ENCODE assay signal across 12 cellular contexts in genomic region chr17:74773871-74774286, GRCh38. TPM values are rescaled to one million over a fixed set of nuclear protein-coding genes. Genes with fewer than 3 reads are reported as not detected.
DNase-seq lines count a peak whose midpoint lies in the region; ATAC-seq and TF ChIP-seq lines count a peak whose summit lies in the region.
"Had no signal": no experiment of that assay in that cellular context is flagged by ENCODE, and none has a peak within 500 bp of the region (broad histone marks: within the 10 kb centered on the region; RNA-seq: fewer than 3 reads in every experiment).

No MANE protein-coding gene starts in this region.

- intact Hi-C loops in activated B cell treated with CpG ODN at 0.5 μM for 24 hours (cut with micrococcal nuclease): no loop called here

- CTCF ChIA-PET in activated CD4-positive, alpha-beta T cell treated with anti-CD3 and anti-CD28 coated beads, Interleukin-2, amount 10 ng/mL, durations not matched to agents 7 days and 5 days (lab: Charles Lee): interaction anchor here (0.8 to 5.4 kb wide), 7 partner anchors 15 to 158 kb away, joined by 3 to 34 read pairs (median 4); partner anchors contain the start of gene RAB37
- CTCF ChIA-PET in activated B cell treated with CpG ODN at 0.5 μM for 24 hours (lab: Charles Lee): interaction anchor here (1.2 to 2.2 kb wide), 3 partner anchors 28 to 116 kb away, joined by 3 to 7 read pairs (median 7); no protein-coding TSS in a partner anchor

- H3K27ac Mint-ChIP-seq in activated CD4-positive, alpha-beta T cell treated with anti-CD3 and anti-CD28 coated beads, Interleukin-2, amount 10 ng/mL, durations not matched to agents 7 days and 5 days: peak overlapping the region; percentile 48
- H3K27ac Mint-ChIP-seq in activated B cell treated with CpG ODN at 0.5 μM for 24 hours: no peak overlapping the region
- no peak overlapping the region for H3K27ac Mint-ChIP-seq in stimulated activated memory B cell treated with anti-CD40 and anti-IgM and Interleukin-4, amounts not matched to agents 10 μg/mL and 1 μg/mL and 100 μg/mL, for 72 hours

- H3K9ac ChIP-seq in skeletal muscle satellite cell (ENCODE audit: low read depth, low read length): peak overlapping the region; percentile 2

- peaks cover 32% of the 10 kb centered on the region for H3K4me1 ChIP-seq in skeletal muscle satellite cell (ENCODE audit: control insufficient read depth, insufficient read depth, low read length)

- H3K36me3 Mint-ChIP-seq in activated CD4-positive, alpha-beta T cell treated with anti-CD3 and anti-CD28 coated beads, Interleukin-2, amount 10 ng/mL, durations not matched to agents 7 days and 5 days (ENCODE audit: low read depth): peaks cover 51% of the 10 kb centered on the region
- H3K36me3 Mint-ChIP-seq in activated B cell treated with CpG ODN at 0.5 μM for 24 hours (ENCODE audit: low read depth): peaks cover 55% of the 10 kb centered on the region
- H3K36me3 Mint-ChIP-seq in stimulated activated memory B cell treated with anti-CD40 and anti-IgM and Interleukin-4, amounts not matched to agents 10 μg/mL and 1 μg/mL and 100 μg/mL, for 72 hours: peaks cover 43% of the 10 kb centered on the region

- peaks cover 49% of the 10 kb centered on the region for H3K36me3 ChIP-seq in skeletal muscle satellite cell (ENCODE audit: insufficient read depth, low read length)

- H3K4me1 Mint-ChIP-seq in activated CD4-positive, alpha-beta T cell treated with anti-CD3 and anti-CD28 coated beads, Interleukin-2, amount 10 ng/mL, durations not matched to agents 7 days and 5 days: peaks cover 62% of the 10 kb centered on the region
- H3K4me1 Mint-ChIP-seq in activated B cell treated with CpG ODN at 0.5 μM for 24 hours: peaks cover 42% of the 10 kb centered on the region
- H3K4me1 Mint-ChIP-seq in stimulated activated memory B cell treated with anti-CD40 and anti-IgM and Interleukin-4, amounts not matched to agents 10 μg/mL and 1 μg/mL and 100 μg/mL, for 72 hours: peaks cover 48% of the 10 kb centered on the region

- no peaks in the 10 kb centered on the region for H3K27me3 Mint-ChIP-seq in activated CD4-positive, alpha-beta T cell treated with anti-CD3 and anti-CD28 coated beads, Interleukin-2, amount 10 ng/mL, durations not matched to agents 7 days and 5 days
- no peaks in the 10 kb centered on the region for H3K27me3 Mint-ChIP-seq in activated B cell treated with CpG ODN at 0.5 μM for 24 hours
- H3K27me3 Mint-ChIP-seq in stimulated activated memory B cell treated with anti-CD40 and anti-IgM and Interleukin-4, amounts not matched to agents 10 μg/mL and 1 μg/mL and 100 μg/mL, for 72 hours: no peaks in the 10 kb centered on the region

- TF ChIP-seq CTCF in activated B cell treated with CpG ODN at 0.5 μM for 24 hours (IDR thresholded peaks at IDR 0.05): no peak

- H3K9me3 ChIP-seq in skeletal muscle satellite cell (replicated peaks; ENCODE audit: low read length): no peaks in the 10 kb centered on the region

- peak overlapping the region; percentile 13 for H3K4me3 ChIP-seq in skeletal muscle satellite cell (ENCODE audit: low read length)
- H3K4me3 ChIP-seq: lung had no signal

- POLR2A ChIA-PET in activated CD4-positive, alpha-beta T cell treated with anti-CD3 and anti-CD28 coated beads, Interleukin-2, amount 10 ng/mL, durations not matched to agents 7 days and 5 days (lab: Charles Lee): no interaction called here
- POLR2A ChIA-PET in activated B cell treated with CpG ODN at 0.5 μM for 24 hours (lab: Charles Lee): interaction anchor here (0.6 to 1.0 kb wide), 3 partner anchors 25 to 496 kb away, joined by 4 to 13 read pairs (median 5); partner anchors contain the start of genes NHERF1 and RAB37

- no peaks in the 10 kb centered on the region for H3K27me3 ChIP-seq in skeletal muscle satellite cell (ENCODE audit: control insufficient read depth, insufficient read depth, low read length)

- DNase-seq in activated CD4-positive, alpha-beta T cell treated with anti-CD3 and anti-CD28 coated beads, Interleukin-2, amount 10 ng/mL, durations not matched to agents 7 days and 5 days: no peak
- DNase-seq in activated CD4-positive, alpha-beta T cell treated with anti-CD3 and anti-CD28 coated beads for 48 hours: no peak
- DNase-seq in activated B cell treated with CpG ODN at 0.5 μM for 24 hours: no peak
- peak; percentile 88 for DNase-seq in glomerular visceral epithelial cell (ENCODE audit: extremely low spot score)
- no peak for DNase-seq in NCI-H2171 (lab: John Stamatoyannopoulos, UW)
- DNase-seq: NCI-H1436; PC-3; stimulated activated CD8-positive, alpha-beta memory T cell treated with anti-CD3 and anti-CD28 coated beads, Interleukin-4, amount 100 ng/mL, for 48 hours had no signal

- peak overlapping the region; percentile 44 for H3K4me2 ChIP-seq in skeletal muscle satellite cell (ENCODE audit: low read length)

- no peak for ATAC-seq in activated B cell treated with CpG ODN at 0.5 μM for 24 hours (ENCODE audit: low read depth)
- no peak for ATAC-seq in stimulated activated memory B cell treated with anti-CD40 and anti-IgM and Interleukin-4, amounts not matched to agents 10 μg/mL and 1 μg/mL and 100 μg/mL, for 72 hours
- no peak for ATAC-seq in HG03521 (IDR thresholded peaks at IDR 0.05; ENCODE audit: unreplicated experiment)
- ATAC-seq: PC-3 had no signal

- H3K9me3 Mint-ChIP-seq in activated CD4-positive, alpha-beta T cell treated with anti-CD3 and anti-CD28 coated beads, Interleukin-2, amount 10 ng/mL, durations not matched to agents 7 days and 5 days: no peaks in the 10 kb centered on the region
- no peaks in the 10 kb centered on the region for H3K9me3 Mint-ChIP-seq in activated B cell treated with CpG ODN at 0.5 μM for 24 hours
- H3K9me3 Mint-ChIP-seq in stimulated activated memory B cell treated with anti-CD40 and anti-IgM and Interleukin-4, amounts not matched to agents 10 μg/mL and 1 μg/mL and 100 μg/mL, for 72 hours: no peaks in the 10 kb centered on the region

- peak overlapping the region; percentile 12 for H3K4me3 Mint-ChIP-seq in activated CD4-positive, alpha-beta T cell treated with anti-CD3 and anti-CD28 coated beads, Interleukin-2, amount 10 ng/mL, durations not matched to agents 7 days and 5 days
- peak overlapping the region; percentile 33 for H3K4me3 Mint-ChIP-seq in activated B cell treated with CpG ODN at 0.5 μM for 24 hours
- no peak overlapping the region for H3K4me3 Mint-ChIP-seq in stimulated activated memory B cell treated with anti-CD40 and anti-IgM and Interleukin-4, amounts not matched to agents 10 μg/mL and 1 μg/mL and 100 μg/mL, for 72 hours

RNA-seq across cellular contexts. Expression of gene NAT9, which starts 2.3 kb away (rescaled TPM):
- 10 to 100 TPM; 28.6 to 34.4 TPM for total RNA-seq in activated CD4-positive, alpha-beta T cell treated with anti-CD3 and anti-CD28 coated beads, Interleukin-2, amount 10 ng/mL, durations not matched to agents 7 days and 5 days
- 59.4 and 79.7 TPM in 2 replicates for total RNA-seq in activated B cell treated with CpG ODN at 0.5 μM for 24 hours
- 22.7 and 35.0 TPM in 2 replicates for total RNA-seq in skeletal muscle satellite cell (2012; rRNA removed)

RNA-seq across cellular contexts. Expression of gene NHERF1, which starts 25.5 kb away (rescaled TPM):
- 100 to 1,000 TPM; 254 to 281 TPM for total RNA-seq in activated CD4-positive, alpha-beta T cell treated with anti-CD3 and anti-CD28 coated beads, Interleukin-2, amount 10 ng/mL, durations not matched to agents 7 days and 5 days
- 33.3 and 34.5 TPM in 2 replicates for total RNA-seq in activated B cell treated with CpG ODN at 0.5 μM for 24 hours
- 15.5 and 18.3 TPM in 2 replicates for total RNA-seq in skeletal muscle satellite cell (2012; rRNA removed)

RNA-seq across cellular contexts. Expression of gene RAB37, which starts 36.8 kb away (rescaled TPM):
- 10 to 100 TPM; 28.2 to 30.4 TPM for total RNA-seq in activated CD4-positive, alpha-beta T cell treated with anti-CD3 and anti-CD28 coated beads, Interleukin-2, amount 10 ng/mL, durations not matched to agents 7 days and 5 days
- total RNA-seq in activated B cell treated with CpG ODN at 0.5 μM for 24 hours: 11.0 and 11.1 TPM in 2 replicates
- total RNA-seq in skeletal muscle satellite cell (2012; rRNA removed): under 0.01 and 0.25 TPM in 2 replicates
